In the genomic region with DNA sequence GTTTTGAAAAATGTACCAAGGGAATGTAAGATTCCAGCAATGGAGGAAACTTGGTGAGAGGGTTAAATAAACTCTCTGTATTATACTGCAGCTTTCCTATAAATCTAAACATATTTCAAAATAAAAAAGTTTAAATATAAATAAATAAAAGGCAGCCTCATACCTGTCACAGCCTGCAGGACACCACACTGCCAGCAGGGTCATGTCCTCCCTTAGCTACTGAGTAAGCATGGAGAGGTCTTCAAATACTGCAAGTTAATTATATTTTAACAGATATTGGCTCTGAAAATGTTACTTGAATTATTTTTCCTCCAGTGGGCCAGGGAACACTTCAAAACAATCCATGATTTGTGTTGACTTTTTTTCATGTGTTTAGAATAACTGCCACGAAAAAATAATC, we compare ENCODE assay signal across 18 cellular contexts.
DNase-seq lines count a peak whose midpoint lies in the region; ATAC-seq and TF ChIP-seq lines count a peak whose summit lies in the region.
"Had no signal": no experiment of that assay in that cellular context is flagged by ENCODE, and none has a peak within 500 bp of the region (broad histone marks: within the 10 kb centered on the region; RNA-seq: fewer than 3 reads in every experiment).

No MANE protein-coding gene starts in this region.

- no peaks in the 10 kb centered on the region for H3K36me3 Mint-ChIP-seq in nephron progenitor cell (ENCODE audit: low read depth)
- H3K36me3 Mint-ChIP-seq: CD14-positive monocyte; CD4-positive, alpha-beta memory T cell had no signal

- no peak overlapping the region for H3K4me3 ChIP-seq in brain microvascular endothelial cell (ENCODE audit: low read depth, low read length)
- H3K4me3 ChIP-seq: BLaER1, GM12878, GM23248 had no signal

- DNase-seq in DMS53 (lab: John Stamatoyannopoulos, UW) (peak; percentile 25), DMS53 treated with DMSO at 0.1 percent for 48 hours (lab: John Stamatoyannopoulos, UW; ENCODE audit: unreplicated experiment) (no peak), brain microvascular endothelial cell (no peak), nephron progenitor cell (no peak), NCI-H2227 (lab: John Stamatoyannopoulos, UW; ENCODE audit: unreplicated experiment) (no peak)
- DNase-seq: 8988T; CD4-positive, alpha-beta memory T cell; DMS153; DND-41; EL; GM23248; HCEC 1CT; HFFc6 had no signal

- no peaks in the 10 kb centered on the region for H3K27me3 ChIP-seq in brain microvascular endothelial cell (replicated peaks)
- H3K27me3 ChIP-seq: BLaER1 had no signal

- peak; percentile 8 for TF ChIP-seq CTCF in brain microvascular endothelial cell (IDR thresholded peaks at IDR 0.05; ENCODE audit: low read depth, low read length, missing control alignments)
- peak; percentile 12 for TF ChIP-seq CTCF in nephron progenitor cell (IDR thresholded peaks at IDR 0.05)

- H3K27ac Mint-ChIP-seq in nephron progenitor cell, result no peak overlapping the region
- H3K27ac Mint-ChIP-seq: CD14-positive monocyte; CD4-positive, alpha-beta memory T cell; HFFc6 had no signal

- no peaks in the 10 kb centered on the region for H3K36me3 ChIP-seq in brain microvascular endothelial cell (replicated peaks)
- H3K36me3 ChIP-seq: BLaER1 had no signal

- H3K9me3 Mint-ChIP-seq in nephron progenitor cell, result peaks cover 20% of the 10 kb centered on the region

- H3K27ac ChIP-seq in brain microvascular endothelial cell, result no peak overlapping the region
- H3K27ac ChIP-seq: BLaER1, GM23248 had no signal

- H3K4me1 Mint-ChIP-seq in nephron progenitor cell, result no peaks in the 10 kb centered on the region
- H3K4me1 Mint-ChIP-seq: CD14-positive monocyte; CD4-positive, alpha-beta memory T cell had no signal

- peaks cover 3% of the 10 kb centered on the region for H3K27me3 Mint-ChIP-seq in nephron progenitor cell (ENCODE audit: low read depth, poor library complexity)
- H3K27me3 Mint-ChIP-seq: CD4-positive, alpha-beta memory T cell had no signal

- no peak overlapping the region for H3K4me3 Mint-ChIP-seq in nephron progenitor cell
- H3K4me3 Mint-ChIP-seq: CD14-positive monocyte; CD4-positive, alpha-beta memory T cell; HFFc6 had no signal

- ATAC-seq in SK-N-SH treated with all-trans-retinoic acid at 6 μM for 48 hours (no peak), GM21367 (IDR thresholded peaks at IDR 0.05; ENCODE audit: unreplicated experiment) (no peak)
- ATAC-seq: GM12878 had no signal

- in situ Hi-C loops in brain microvascular endothelial cell (cut with HindIII; ENCODE audit: low pct_ligation_motif_present, low sequenced_read_pairs), result no loop called here

TF ChIP-seq in SK-N-SH treated with all-trans-retinoic acid at 6 μM for 48 hours, 23 proteins besides CTCF, POLR2A, EP300 and RAD21:
- TF ChIP-seq OSR1 (CRISPR knock-in tag; IDR thresholded peaks at IDR 0.05) (no peak), ZFP30 (CRISPR knock-in tag; IDR thresholded peaks at IDR 0.05) (no peak), CSDC2 (CRISPR knock-in tag; IDR thresholded peaks at IDR 0.05) (no peak), CREB5 (CRISPR knock-in tag; IDR thresholded peaks at IDR 0.05; ENCODE audit: low read depth) (no peak), BACH2 (CRISPR knock-in tag; IDR thresholded peaks at IDR 0.05; ENCODE audit: borderline replicate concordance) (no peak)
